Comparison of ENCODE assay signal across 1 cellular context in genomic region chr22:27213291-27213690, GRCh38.
TF ChIP-seq lines count a peak whose summit lies in the region.

No MANE protein-coding gene starts in this region.

TF ChIP-seq in WTC11, 78 proteins besides CTCF, POLR2A, EP300 and RAD21 (continued from another document):
- TF ChIP-seq ARID4B (CRISPR knock-in tag; IDR thresholded peaks at IDR 0.05; ENCODE audit: borderline replicate concordance) = no peak
